In the genomic region with DNA sequence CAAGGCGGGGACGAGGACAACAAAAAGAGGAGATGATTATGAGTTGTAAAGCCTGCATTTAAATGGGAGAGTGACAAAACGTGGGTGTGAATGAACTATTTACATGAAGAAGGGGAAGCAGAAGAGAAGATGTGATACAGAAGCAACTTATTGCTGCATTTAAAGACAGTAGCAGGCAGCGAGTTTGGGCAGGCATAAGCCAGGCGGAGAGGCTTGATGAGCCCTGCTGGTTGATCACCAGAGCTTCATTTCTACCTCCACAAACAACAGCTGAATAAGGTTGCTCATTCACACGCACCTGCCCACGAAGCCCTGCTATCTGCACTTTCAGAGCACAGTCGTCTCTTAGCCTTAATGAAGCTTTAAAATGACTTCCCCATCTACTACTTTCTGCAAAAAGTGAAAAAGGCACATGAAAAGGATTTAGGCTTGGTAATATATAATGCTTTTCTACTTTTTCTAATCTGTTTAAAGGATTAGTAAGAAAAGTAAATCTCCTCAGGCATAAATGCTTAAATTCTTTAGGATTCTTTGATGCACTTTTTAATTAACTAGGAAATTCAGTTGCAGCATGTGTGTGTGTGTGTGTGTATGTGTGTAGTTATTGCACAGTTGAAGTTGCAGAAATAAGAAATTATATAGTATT, we compare ENCODE assay signal across 17 cellular contexts. TPM values are rescaled to one million over a fixed set of nuclear protein-coding genes. Genes with fewer than 3 reads are reported as not detected.
A peak's percentile ranks its signal among the peaks of the same experiment; 100 is the strongest.
DNase-seq lines count a peak whose midpoint lies in the region; TF ChIP-seq lines count a peak whose summit lies in the region.
"Had no signal": no experiment of that assay in that cellular context is flagged by ENCODE, and none has a peak within 500 bp of the region (broad histone marks: within the 10 kb centered on the region; RNA-seq: fewer than 3 reads in every experiment).

No MANE protein-coding gene starts in this region.

- no peak overlapping the region for H3K4me3 ChIP-seq in WERI-Rb-1 (ENCODE audit: low read depth, low read length)
- H3K4me3 ChIP-seq in neural progenitor cell = no peak overlapping the region

- no peaks in the 10 kb centered on the region for H3K79me2 ChIP-seq in neural progenitor cell (ENCODE audit: low read depth)

- H3K9ac ChIP-seq in neural progenitor cell = no peak overlapping the region

- H3K27me3 ChIP-seq in WERI-Rb-1 (ENCODE audit: insufficient read depth, low read depth, severe bottlenecking) (no peaks in the 10 kb centered on the region), neural progenitor cell (no peaks in the 10 kb centered on the region)

- no peaks in the 10 kb centered on the region for H3F3A ChIP-seq in neural progenitor cell (ENCODE audit: low read depth)

- peaks cover 5% of the 10 kb centered on the region for H3K4me1 ChIP-seq in neural progenitor cell

- H3K9me3 Mint-ChIP-seq in neural progenitor cell = no peaks in the 10 kb centered on the region

- no peak overlapping the region for H2AFZ ChIP-seq in neural progenitor cell (replicated peaks)

- peak; percentile 5; the same call in 1 of the 2 replicates for TF ChIP-seq CTCF in WERI-Rb-1 (IDR thresholded peaks at IDR 0.05; ENCODE audit: low read depth, low read length)
- no peak for TF ChIP-seq CTCF in neural progenitor cell (IDR thresholded peaks at IDR 0.05)

- DNase-seq in NCI-H146 (lab: John Stamatoyannopoulos, UW) (peak; percentile 21), NCI-H146 treated with DMSO at 0.1 percent for 48 hours (lab: John Stamatoyannopoulos, UW; ENCODE audit: unreplicated experiment) (no peak), DMS53 treated with DMSO at 0.1 percent for 48 hours (lab: John Stamatoyannopoulos, UW; ENCODE audit: unreplicated experiment) (peak; percentile 50), WERI-Rb-1 (peak; percentile 44), neural progenitor cell (ENCODE audit: low spot score) (no peak), GM19238 (ENCODE audit: insufficient read length, low spot score) (no peak), amniotic stem cell (lab: John Stamatoyannopoulos, UW) (no peak), iPS-NIHi11 (ENCODE audit: low spot score) (no peak)
- DNase-seq: CD4-positive, alpha-beta memory T cell; H7; MV-4-11; NCI-H2029 treated with DMSO at 0.1 percent for 48 hours; NCI-H510A treated with DMSO at 0.1 percent for 48 hours had no signal

- H3K27ac ChIP-seq in WERI-Rb-1 (no peak overlapping the region), neural progenitor cell (peak overlapping the region; percentile 23)
- H3K27ac ChIP-seq: 22Rv1, HL-60, RWPE1 had no signal

- H3K27me3 Mint-ChIP-seq in neural progenitor cell (ENCODE audit: insufficient read depth, low read depth) = peaks cover 2% of the 10 kb centered on the region

- H3K36me3 ChIP-seq in WERI-Rb-1 (no peaks in the 10 kb centered on the region), neural progenitor cell (no peaks in the 10 kb centered on the region)

- H3K4me2 ChIP-seq in neural progenitor cell = no peak overlapping the region

- H3K9me3 ChIP-seq in WERI-Rb-1 (ENCODE audit: severe bottlenecking) (peaks cover 7% of the 10 kb centered on the region), neural progenitor cell (ENCODE audit: low read depth) (no peaks in the 10 kb centered on the region)

- H3K4me3 Mint-ChIP-seq in neural progenitor cell = no peak overlapping the region

- H4K20me1 ChIP-seq in neural progenitor cell (ENCODE audit: low read depth) = no peaks in the 10 kb centered on the region

- peaks cover 23% of the 10 kb centered on the region for H3K4me1 Mint-ChIP-seq in neural progenitor cell
- H3K4me1 Mint-ChIP-seq: CD4-positive, alpha-beta memory T cell had no signal

- no peaks in the 10 kb centered on the region for H3K36me3 Mint-ChIP-seq in neural progenitor cell
- H3K36me3 Mint-ChIP-seq: CD4-positive, alpha-beta memory T cell had no signal

- H3K27ac Mint-ChIP-seq in neural progenitor cell = no peak overlapping the region
- H3K27ac Mint-ChIP-seq: CD4-positive, alpha-beta memory T cell had no signal

RNA-seq across cellular contexts. Expression of a gene that starts 3.1 kb away (rescaled TPM):
- not detected in 2 replicates for total RNA-seq in neural progenitor cell (ENCODE audit: low replicate concordance)
- total RNA-seq: CD4-positive, alpha-beta memory T cell; Daoy; H7 had no signal

Comparison
In these comparisons a context has a peak if more than half of its experiments do, and no peak if none do; other contexts are left out.
1. DNase-seq: peak in NCI-H146 (single experiment), DMS53 treated with DMSO at 0.1 percent for 48 hours (single experiment) and WERI-Rb-1 (single experiment); none in NCI-H146 treated with DMSO at 0.1 percent for 48 hours (single experiment), neural progenitor cell (single experiment), GM19238 (single experiment), amniotic stem cell (single experiment) and iPS-NIHi11 (single experiment).